ENCODE assay signal across 19 cellular contexts in genomic region chr11:2297623-2298030, GRCh38. TPM values are rescaled to one million over a fixed set of nuclear protein-coding genes. Genes with fewer than 3 reads are reported as not detected.
DNase-seq lines count a peak whose midpoint lies in the region; ATAC-seq lines count a peak whose summit lies in the region.
"Had no signal": no experiment of that assay in that cellular context is flagged by ENCODE, and none has a peak within 500 bp of the region (broad histone marks: within the 10 kb centered on the region; RNA-seq: fewer than 3 reads in every experiment).

No MANE protein-coding gene starts in this region.

- CTCF ChIA-PET in activated CD8-positive, alpha-beta memory T cell treated with anti-CD3 and anti-CD28 coated beads, Interleukin-2, amount 10 ng/mL, durations not matched to agents 7 days and 5 days (lab: Charles Lee) = interaction anchor here (0.9 to 10.3 kb wide), 4 partner anchors 9 to 123 kb away, joined by 3 to 432 read pairs (median 12); no protein-coding TSS in a partner anchor

- H3K4me1 Mint-ChIP-seq in stimulated activated naive CD8-positive, alpha-beta T cell treated with anti-CD3 and anti-CD28 coated beads, Interleukin-15, Interleukin-2, amounts not matched to agents 100 ng/mL and 50 ng/mL, for 24 hours (ENCODE audit: low read depth) = peaks cover 50% of the 10 kb centered on the region
- peaks cover 27% of the 10 kb centered on the region for H3K4me1 Mint-ChIP-seq in activated CD8-positive, alpha-beta memory T cell treated with anti-CD3 and anti-CD28 coated beads, Interleukin-2, amount 10 ng/mL, durations not matched to agents 7 days and 5 days
- peaks cover 27 to 39% of the 10 kb centered on the region in 2 donors for H3K4me1 Mint-ChIP-seq in natural killer cell treated with Interleukin-12 subunit alpha and Interleukin-12 subunit beta and Interleukin-15 and Interleukin-18, amount 100 ng/mL, for 72 hours (ENCODE audit: low read depth in 2 of 2)

- ATAC-seq in stimulated activated naive CD8-positive, alpha-beta T cell treated with anti-CD3 and anti-CD28 coated beads, Interleukin-15, Interleukin-2, amounts not matched to agents 100 U/mL and 50 U/mL, for 24 hours = no peak
- no peak for ATAC-seq in activated CD8-positive, alpha-beta memory T cell treated with anti-CD3 and anti-CD28 coated beads, Interleukin-2, amount 10 ng/mL, durations not matched to agents 7 days and 5 days
- no peak for ATAC-seq in natural killer cell treated with Interleukin-12 subunit alpha and Interleukin-12 subunit beta and Interleukin-15 and Interleukin-18, amount 100 ng/mL, for 72 hours
- ATAC-seq in GM21737 (IDR thresholded peaks at IDR 0.05; ENCODE audit: unreplicated experiment) = no peak
- ATAC-seq in HG03280 (IDR thresholded peaks at IDR 0.05; ENCODE audit: unreplicated experiment) = no peak
- ATAC-seq: GM12878, HCT116, Panc1 had no signal

- no peaks in the 10 kb centered on the region for H3K27me3 Mint-ChIP-seq in stimulated activated naive CD8-positive, alpha-beta T cell treated with anti-CD3 and anti-CD28 coated beads, Interleukin-15, Interleukin-2, amounts not matched to agents 100 ng/mL and 50 ng/mL, for 24 hours
- H3K27me3 Mint-ChIP-seq in activated CD8-positive, alpha-beta memory T cell treated with anti-CD3 and anti-CD28 coated beads, Interleukin-2, amount 10 ng/mL, durations not matched to agents 7 days and 5 days = peaks cover 6% of the 10 kb centered on the region
- no peaks in the 10 kb centered on the region for H3K27me3 Mint-ChIP-seq in natural killer cell treated with Interleukin-12 subunit alpha and Interleukin-12 subunit beta and Interleukin-15 and Interleukin-18, amount 100 ng/mL, for 72 hours

- no peak overlapping the region for H3K4me3 Mint-ChIP-seq in stimulated activated naive CD8-positive, alpha-beta T cell treated with anti-CD3 and anti-CD28 coated beads, Interleukin-15, Interleukin-2, amounts not matched to agents 100 ng/mL and 50 ng/mL, for 24 hours
- no peak overlapping the region for H3K4me3 Mint-ChIP-seq in activated CD8-positive, alpha-beta memory T cell treated with anti-CD3 and anti-CD28 coated beads, Interleukin-2, amount 10 ng/mL, durations not matched to agents 7 days and 5 days
- peak overlapping the region; percentile 9 for H3K4me3 Mint-ChIP-seq in natural killer cell treated with Interleukin-12 subunit alpha and Interleukin-12 subunit beta and Interleukin-15 and Interleukin-18, amount 100 ng/mL, for 72 hours
- H3K4me3 Mint-ChIP-seq: memory B cell had no signal

- no peaks in the 10 kb centered on the region for H3K36me3 Mint-ChIP-seq in stimulated activated naive CD8-positive, alpha-beta T cell treated with anti-CD3 and anti-CD28 coated beads, Interleukin-15, Interleukin-2, amounts not matched to agents 100 ng/mL and 50 ng/mL, for 24 hours (ENCODE audit: low read depth)
- peaks cover 5% of the 10 kb centered on the region for H3K36me3 Mint-ChIP-seq in activated CD8-positive, alpha-beta memory T cell treated with anti-CD3 and anti-CD28 coated beads, Interleukin-2, amount 10 ng/mL, durations not matched to agents 7 days and 5 days
- H3K36me3 Mint-ChIP-seq in natural killer cell treated with Interleukin-12 subunit alpha and Interleukin-12 subunit beta and Interleukin-15 and Interleukin-18, amount 100 ng/mL, for 72 hours = no peaks in the 10 kb centered on the region

- DNase-seq in stimulated activated naive CD8-positive, alpha-beta T cell treated with anti-CD3 and anti-CD28 coated beads, Interleukin-15, Interleukin-2, amounts not matched to agents 100 U/mL and 50 U/mL, for 24 hours = no peak
- DNase-seq in activated CD8-positive, alpha-beta memory T cell treated with anti-CD3 and anti-CD28 coated beads, Interleukin-2, amount 10 ng/mL, durations not matched to agents 7 days and 5 days = no peak
- DNase-seq in natural killer cell treated with Interleukin-12 subunit alpha and Interleukin-12 subunit beta and Interleukin-15 and Interleukin-18, amount 100 ng/mL, for 72 hours (ENCODE audit: low spot score) = no peak
- DNase-seq in activated CD4-positive, CD25-positive, alpha-beta regulatory T cell treated with anti-CD3 and anti-CD28 coated beads, Interleukin-2, amount 50 U/mL, for 72 hours = no peak
- DNase-seq: DMS79; MG63; NCI-H1417 treated with DMSO at 0.1 percent for 48 hours; NCI-H510A treated with DMSO at 0.1 percent for 48 hours; NK-92 treated with Interleukin-12 subunit alpha and Interleukin-12 subunit beta, amount 100 ng/mL, for 24 hours; T-helper 2 cell had no signal

- peak overlapping the region; percentile 78 for H3K27ac Mint-ChIP-seq in stimulated activated naive CD8-positive, alpha-beta T cell treated with anti-CD3 and anti-CD28 coated beads, Interleukin-15, Interleukin-2, amounts not matched to agents 100 ng/mL and 50 ng/mL, for 24 hours
- H3K27ac Mint-ChIP-seq in activated CD8-positive, alpha-beta memory T cell treated with anti-CD3 and anti-CD28 coated beads, Interleukin-2, amount 10 ng/mL, durations not matched to agents 7 days and 5 days = peak overlapping the region; percentile 33
- peak overlapping the region; percentile 52 to 77 for H3K27ac Mint-ChIP-seq in natural killer cell treated with Interleukin-12 subunit alpha and Interleukin-12 subunit beta and Interleukin-15 and Interleukin-18, amount 100 ng/mL, for 72 hours
- H3K27ac Mint-ChIP-seq: memory B cell had no signal

- no peaks in the 10 kb centered on the region for H3K9me3 Mint-ChIP-seq in stimulated activated naive CD8-positive, alpha-beta T cell treated with anti-CD3 and anti-CD28 coated beads, Interleukin-15, Interleukin-2, amounts not matched to agents 100 ng/mL and 50 ng/mL, for 24 hours
- H3K9me3 Mint-ChIP-seq in activated CD8-positive, alpha-beta memory T cell treated with anti-CD3 and anti-CD28 coated beads, Interleukin-2, amount 10 ng/mL, durations not matched to agents 7 days and 5 days (ENCODE audit: low read depth) = no peaks in the 10 kb centered on the region
- no peaks in the 10 kb centered on the region for H3K9me3 Mint-ChIP-seq in natural killer cell treated with Interleukin-12 subunit alpha and Interleukin-12 subunit beta and Interleukin-15 and Interleukin-18, amount 100 ng/mL, for 72 hours
- H3K9me3 Mint-ChIP-seq: memory B cell had no signal

RNA-seq across cellular contexts. Expression of gene C11orf21, which starts 4.1 kb away (rescaled TPM):
- total RNA-seq in activated CD8-positive, alpha-beta memory T cell treated with anti-CD3 and anti-CD28 coated beads, Interleukin-2, amount 10 ng/mL, durations not matched to agents 7 days and 5 days = 10 to 100 TPM; 28.3 to 49.2 TPM
- total RNA-seq in natural killer cell treated with Interleukin-12 subunit alpha and Interleukin-12 subunit beta and Interleukin-15 and Interleukin-18, amount 100 ng/mL, for 72 hours = 1 to 10 TPM; 7.2 to 7.6 TPM
- total RNA-seq: myocyte, SJCRH30 had no signal

RNA-seq across cellular contexts. Expression of gene TSPAN32, which starts 4.2 kb away (rescaled TPM):
- 10 to 100 TPM; 20.5 to 41.4 TPM for total RNA-seq in activated CD8-positive, alpha-beta memory T cell treated with anti-CD3 and anti-CD28 coated beads, Interleukin-2, amount 10 ng/mL, durations not matched to agents 7 days and 5 days
- total RNA-seq in natural killer cell treated with Interleukin-12 subunit alpha and Interleukin-12 subunit beta and Interleukin-15 and Interleukin-18, amount 100 ng/mL, for 72 hours = 1 to 10 TPM; 4.3 to 9.9 TPM
- total RNA-seq: GM12878, myocyte had no signal

RNA-seq across cellular contexts. Expression of gene ASCL2, which starts 27.2 kb away (rescaled TPM):
- total RNA-seq in activated CD8-positive, alpha-beta memory T cell treated with anti-CD3 and anti-CD28 coated beads, Interleukin-2, amount 10 ng/mL, durations not matched to agents 7 days and 5 days = under 1 TPM; 0.12 to 0.15 TPM
- 1 to 10 TPM; 2.5 to 5.3 TPM for total RNA-seq in natural killer cell treated with Interleukin-12 subunit alpha and Interleukin-12 subunit beta and Interleukin-15 and Interleukin-18, amount 100 ng/mL, for 72 hours
- total RNA-seq: GM12878, myocyte, SJCRH30 had no signal
